ENCODE assay signal across 20 cellular contexts in the genomic region with DNA sequence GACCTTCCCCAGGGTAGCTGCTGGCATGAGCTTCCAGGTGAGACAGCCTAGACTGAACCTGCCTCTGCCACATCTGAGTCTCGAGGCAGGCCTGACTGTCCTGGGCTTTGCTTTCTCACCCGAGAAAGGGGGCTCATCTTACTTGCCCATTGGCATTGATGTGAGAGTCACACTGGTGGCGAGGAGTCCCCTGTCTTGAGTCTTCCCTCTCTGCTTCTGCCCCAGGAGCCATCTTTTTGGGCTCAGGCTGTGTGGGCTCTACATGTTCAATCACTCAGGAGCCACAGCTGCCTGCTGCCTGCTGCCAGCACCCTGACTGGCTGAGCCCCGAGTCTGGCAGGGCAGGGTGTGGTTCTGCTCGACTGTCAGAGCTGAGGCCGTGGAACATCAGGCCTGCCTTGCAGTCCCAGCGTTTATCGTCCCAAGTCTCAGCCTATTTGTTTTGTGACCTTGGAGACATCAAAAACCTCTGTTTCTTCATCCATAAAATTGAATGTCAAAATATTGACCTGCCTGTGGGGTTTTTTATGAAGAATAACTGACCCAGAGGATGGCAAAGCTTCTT.
DNase-seq lines count a peak whose midpoint lies in the region; ATAC-seq and TF ChIP-seq lines count a peak whose summit lies in the region.
"Had no signal": no experiment of that assay in that cellular context is flagged by ENCODE, and none has a peak within 500 bp of the region (broad histone marks: within the 10 kb centered on the region; RNA-seq: fewer than 3 reads in every experiment).

No MANE protein-coding gene starts in this region.

- H3K27me3 Mint-ChIP-seq in activated naive CD8-positive, alpha-beta T cell treated with anti-CD3 and anti-CD28 coated beads, Interleukin-2, amount 50 U/mL, for 24 hours = no peaks in the 10 kb centered on the region
- H3K27me3 Mint-ChIP-seq: CD8-positive, alpha-beta memory T cell had no signal

- H3K4me3 Mint-ChIP-seq in activated naive CD8-positive, alpha-beta T cell treated with anti-CD3 and anti-CD28 coated beads, Interleukin-2, amount 50 U/mL, for 24 hours = no peak overlapping the region

- no peak overlapping the region for H3K14ac ChIP-seq in neuronal stem cell (ENCODE audit: low read length)

- no CpG with 5 or more reads among the region's 8 CpGs for WGBS in neuronal stem cell (ENCODE audit: extremely low coverage in 2 of 2, insufficient read length in 2 of 2, insufficient replicate concordance in 1 of 2), 2 donors

- H3K4me2 ChIP-seq in neuronal stem cell (ENCODE audit: insufficient read depth, low read length, poor library complexity, severe bottlenecking) = no peak overlapping the region

- intact Hi-C loops in Right ventricle myocardium superior (cut with DNase I) (no loop called here), left ventricle myocardium inferior (cut with micrococcal nuclease) (no loop called here), upper lobe of right lung (cut with DNase I) (no loop called here), left colon (cut with DNase I, micrococcal nuclease) (no loop called here)

- H3K27ac ChIP-seq in left ventricle myocardium inferior (replicated peaks) (no peak overlapping the region), neuronal stem cell (replicated peaks; ENCODE audit: low read length) (no peak overlapping the region), upper lobe of right lung (no peak overlapping the region)
- H3K27ac ChIP-seq: BLaER1 treated with 17β-estradiol and CSF1 and Interleukin-3, amounts not matched to agents 10 nM and 100 nM had no signal

- H3K9me3 Mint-ChIP-seq in activated naive CD8-positive, alpha-beta T cell treated with anti-CD3 and anti-CD28 coated beads, Interleukin-2, amount 50 U/mL, for 24 hours = no peaks in the 10 kb centered on the region
- H3K9me3 Mint-ChIP-seq: CD8-positive, alpha-beta memory T cell had no signal

- DNase-seq in Right ventricle myocardium superior (no peak), left ventricle myocardium inferior (no peak), neuronal stem cell (ENCODE audit: low spot score) (no peak), upper lobe of right lung (peak; percentile 33), left colon (no peak)
- DNase-seq in activated naive CD8-positive, alpha-beta T cell treated with anti-CD3 and anti-CD28 coated beads, Interleukin-2, amount 50 U/mL, for 24 hours = no peak
- DNase-seq: CD8-positive, alpha-beta memory T cell; DMS53; KBM-7; NCI-H1105 treated with DMSO at 0.1 percent for 48 hours; NCI-H1694; NCI-H2081 treated with DMSO at 0.1 percent for 48 hours; NCI-H510A treated with DMSO at 0.1 percent for 48 hours; NCI-H774; RPMI8226; SIG-M5 had no signal

- TF ChIP-seq CTCF in left ventricle myocardium inferior (IDR thresholded peaks at IDR 0.05; ENCODE audit: borderline replicate concordance) (no peak), upper lobe of right lung (IDR thresholded peaks at IDR 0.05) (no peak)

- H2AFZ ChIP-seq in neuronal stem cell (ENCODE audit: low read length) = no peak overlapping the region

- peaks cover 23% of the 10 kb centered on the region for H3K4me1 ChIP-seq in left ventricle myocardium inferior
- H3K4me1 ChIP-seq in endocrine pancreas (ENCODE audit: control insufficient read depth, insufficient read depth, low read length) = no peaks in the 10 kb centered on the region
- H3K4me1 ChIP-seq in neuronal stem cell (ENCODE audit: control insufficient read depth in 2 of 2, insufficient read depth in 1 of 2, low read depth in 1 of 2, low read length in 2 of 2) = peaks cover 8 to 23% of the 10 kb centered on the region in 2 donors
- H3K4me1 ChIP-seq in upper lobe of right lung = no peaks in the 10 kb centered on the region

- H3K36me3 Mint-ChIP-seq in activated naive CD8-positive, alpha-beta T cell treated with anti-CD3 and anti-CD28 coated beads, Interleukin-2, amount 50 U/mL, for 24 hours (ENCODE audit: low read depth) = peaks cover 3% of the 10 kb centered on the region

- no peaks in the 10 kb centered on the region for H3K4me1 Mint-ChIP-seq in activated naive CD8-positive, alpha-beta T cell treated with anti-CD3 and anti-CD28 coated beads, Interleukin-2, amount 50 U/mL, for 24 hours
- H3K4me1 Mint-ChIP-seq: CD8-positive, alpha-beta memory T cell had no signal

- no peaks in the 10 kb centered on the region for H3K79me1 ChIP-seq in neuronal stem cell (ENCODE audit: low read depth, low read length)

- H2AK5ac ChIP-seq in neuronal stem cell (ENCODE audit: low read depth, low read length) = no peak overlapping the region

- H3K18ac ChIP-seq in neuronal stem cell (ENCODE audit: low read length) = peak overlapping the region; percentile 73

- no peak overlapping the region for H3K23ac ChIP-seq in neuronal stem cell (ENCODE audit: low read depth, low read length, poor library complexity)

- H3K27me3 ChIP-seq in left ventricle myocardium inferior (ENCODE audit: low read depth) = no peaks in the 10 kb centered on the region
- H3K27me3 ChIP-seq in endocrine pancreas (ENCODE audit: control insufficient read depth, insufficient read depth, low read length) = no peaks in the 10 kb centered on the region
- no peaks in the 10 kb centered on the region for H3K27me3 ChIP-seq in neuronal stem cell (ENCODE audit: control insufficient read depth in 3 of 3, insufficient read depth in 3 of 3, low read depth in 1 of 3, low read length in 3 of 3)
- no peaks in the 10 kb centered on the region for H3K27me3 ChIP-seq in upper lobe of right lung
- H3K27me3 ChIP-seq: BLaER1 treated with 17β-estradiol and CSF1 and Interleukin-3, amounts not matched to agents 10 nM and 100 nM had no signal

- H3K36me3 ChIP-seq in left ventricle myocardium inferior (peaks cover 14% of the 10 kb centered on the region), endocrine pancreas (ENCODE audit: control insufficient read depth, insufficient read depth, low read length) (no peaks in the 10 kb centered on the region), neuronal stem cell (replicated peaks in 1 of 2; ENCODE audit: control insufficient read depth in 2 of 2, insufficient read depth in 2 of 2, low read length in 2 of 2) (no peaks in the 10 kb centered on the region), upper lobe of right lung (no peaks in the 10 kb centered on the region)

- H4K8ac ChIP-seq in neuronal stem cell (ENCODE audit: low read depth, low read length) = no peak overlapping the region

- peak; percentile 12 for ATAC-seq in Right ventricle myocardium superior (ENCODE audit: poor library complexity)
- no peak for ATAC-seq in upper lobe of right lung
- ATAC-seq in HG03108 (IDR thresholded peaks at IDR 0.05; ENCODE audit: unreplicated experiment) = no peak
- ATAC-seq in left colon = no peak
- ATAC-seq in activated naive CD8-positive, alpha-beta T cell treated with anti-CD3 and anti-CD28 coated beads, Interleukin-2, amount 50 U/mL, for 24 hours = no peak
- ATAC-seq: HepG2 had no signal

- no peak overlapping the region for H3K4me3 ChIP-seq in left ventricle myocardium inferior
- no peak overlapping the region for H3K4me3 ChIP-seq in endocrine pancreas (ENCODE audit: control insufficient read depth, insufficient read depth, low read length)
- no peak overlapping the region for H3K4me3 ChIP-seq in neuronal stem cell (ENCODE audit: low read length in 2 of 2)
- H3K4me3 ChIP-seq in upper lobe of right lung = no peak overlapping the region
- H3K4me3 ChIP-seq: BLaER1 treated with 17β-estradiol and CSF1 and Interleukin-3, amounts not matched to agents 10 nM and 100 nM had no signal

- no peak overlapping the region for H3K4ac ChIP-seq in neuronal stem cell (ENCODE audit: low read length)

- H2BK120ac ChIP-seq in neuronal stem cell (ENCODE audit: low read depth, low read length) = no peak overlapping the region

- no peak overlapping the region for H2BK15ac ChIP-seq in neuronal stem cell (ENCODE audit: low read length)

- H4K91ac ChIP-seq in neuronal stem cell (ENCODE audit: low read depth, low read length, poor library complexity) = no peak overlapping the region

- no peak overlapping the region for H2BK5ac ChIP-seq in neuronal stem cell (ENCODE audit: low read length)

- H3K9me3 ChIP-seq in left ventricle myocardium inferior (replicated peaks) = no peaks in the 10 kb centered on the region
- no peaks in the 10 kb centered on the region for H3K9me3 ChIP-seq in endocrine pancreas (ENCODE audit: control insufficient read depth, low read length)
- no peaks in the 10 kb centered on the region for H3K9me3 ChIP-seq in neuronal stem cell (replicated peaks in 1 of 2; ENCODE audit: control insufficient read depth in 2 of 2, insufficient read depth in 1 of 2, low read depth in 1 of 2, low read length in 2 of 2)
- H3K9me3 ChIP-seq in upper lobe of right lung = no peaks in the 10 kb centered on the region
- H3K9me3 ChIP-seq: BLaER1 treated with 17β-estradiol and CSF1 and Interleukin-3, amounts not matched to agents 10 nM and 100 nM had no signal

- no peak overlapping the region for H2BK12ac ChIP-seq in neuronal stem cell (ENCODE audit: low read length)

- H3K9ac ChIP-seq in endocrine pancreas (ENCODE audit: control insufficient read depth, insufficient read depth, low read length) = peak overlapping the region; percentile 30
- H3K9ac ChIP-seq in neuronal stem cell (ENCODE audit: low read depth, low read length, poor library complexity) = no peak overlapping the region
- H3K9ac ChIP-seq: BLaER1 treated with 17β-estradiol and CSF1 and Interleukin-3, amounts not matched to agents 10 nM and 100 nM had no signal

- no peak overlapping the region for H3K27ac Mint-ChIP-seq in activated naive CD8-positive, alpha-beta T cell treated with anti-CD3 and anti-CD28 coated beads, Interleukin-2, amount 50 U/mL, for 24 hours
